In the genomic region with DNA sequence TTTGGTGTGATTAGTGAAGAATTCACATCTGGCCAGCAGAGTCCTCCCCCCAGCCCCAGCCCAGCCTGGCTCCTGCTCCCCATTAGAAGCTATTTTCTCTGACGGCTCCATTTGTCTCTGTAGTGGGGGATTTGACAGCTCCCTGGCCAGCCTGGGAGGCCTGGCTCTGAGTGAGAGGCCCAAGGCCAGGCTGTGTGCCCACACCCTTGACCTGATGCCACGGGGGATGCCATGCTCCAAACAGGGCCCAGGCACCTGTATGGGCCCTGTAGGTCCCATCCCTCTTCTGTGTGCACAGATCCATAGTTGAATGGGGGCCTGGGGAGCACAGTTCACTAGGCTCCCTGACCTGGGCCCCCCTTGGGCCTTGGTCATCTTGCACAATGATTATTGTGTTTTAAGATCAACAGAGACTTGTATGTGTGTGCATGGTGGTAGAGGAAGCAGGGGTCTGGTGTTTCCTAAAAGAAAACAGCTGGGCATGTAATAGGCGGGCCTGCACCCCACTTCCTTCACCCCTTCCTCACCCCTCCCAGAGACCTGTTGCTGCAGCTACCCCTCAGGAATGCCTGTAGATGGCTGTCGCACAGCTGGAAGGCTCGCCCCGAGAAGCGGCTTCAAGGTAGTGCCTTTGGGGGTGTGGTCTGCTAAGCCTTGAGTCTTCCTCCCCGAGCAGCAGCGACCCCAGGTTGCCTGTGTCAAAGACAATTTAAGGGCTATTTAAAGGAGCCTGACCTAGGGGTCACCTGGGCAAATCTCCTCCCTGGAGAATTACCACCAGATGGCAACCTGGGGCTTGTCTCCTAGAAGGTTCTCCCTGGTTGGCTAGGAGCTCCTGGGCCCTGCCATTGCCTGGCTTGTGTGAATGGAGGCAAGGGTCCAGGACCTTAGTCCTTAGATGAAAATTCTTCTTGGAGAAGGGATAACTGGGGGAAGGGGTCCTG, we compare ENCODE assay signal across 13 cellular contexts. TPM values are rescaled to one million over a fixed set of nuclear protein-coding genes. Genes with fewer than 3 reads are reported as not detected.
DNase-seq lines count a peak whose midpoint lies in the region; ATAC-seq and TF ChIP-seq lines count a peak whose summit lies in the region.
"Had no signal": no experiment of that assay in that cellular context is flagged by ENCODE, and none has a peak within 500 bp of the region (broad histone marks: within the 10 kb centered on the region; RNA-seq: fewer than 3 reads in every experiment).

No MANE protein-coding gene starts in this region.

- H3K4me1 Mint-ChIP-seq in mesothelial cell of epicardium, result peaks cover 30% of the 10 kb centered on the region
- H3K4me1 Mint-ChIP-seq: activated CD8-positive, alpha-beta memory T cell treated with anti-CD3 and anti-CD28 coated beads, Interleukin-2, amount 10 ng/mL, durations not matched to agents 7 days and 5 days had no signal

- DNase-seq in COR-L47 (lab: John Stamatoyannopoulos, UW) (peak; percentile 44), HT-29 (ENCODE audit: low spot score) (peak; percentile 46), iPS-NIHi11 (ENCODE audit: low spot score) (peak; percentile 79), mesothelial cell of epicardium (ENCODE audit: low spot score in 2 of 2, unreplicated experiment in 2 of 2) (no peak)
- DNase-seq: activated CD8-positive, alpha-beta memory T cell treated with anti-CD3 and anti-CD28 coated beads, Interleukin-2, amount 10 ng/mL, durations not matched to agents 7 days and 5 days; gastrocnemius medialis; GF-D8; Right ventricle myocardium superior had no signal

- H3K36me3 Mint-ChIP-seq in mesothelial cell of epicardium, result no peaks in the 10 kb centered on the region
- H3K36me3 Mint-ChIP-seq: activated CD8-positive, alpha-beta memory T cell treated with anti-CD3 and anti-CD28 coated beads, Interleukin-2, amount 10 ng/mL, durations not matched to agents 7 days and 5 days had no signal

- no peak overlapping the region for H3K27ac Mint-ChIP-seq in mesothelial cell of epicardium
- H3K27ac Mint-ChIP-seq: activated CD8-positive, alpha-beta memory T cell treated with anti-CD3 and anti-CD28 coated beads, Interleukin-2, amount 10 ng/mL, durations not matched to agents 7 days and 5 days had no signal

- H3K27me3 Mint-ChIP-seq in mesothelial cell of epicardium (ENCODE audit: low read depth), result peaks cover 41% of the 10 kb centered on the region

- no peak overlapping the region for H3K4me3 Mint-ChIP-seq in mesothelial cell of epicardium
- H3K4me3 Mint-ChIP-seq: activated CD8-positive, alpha-beta memory T cell treated with anti-CD3 and anti-CD28 coated beads, Interleukin-2, amount 10 ng/mL, durations not matched to agents 7 days and 5 days had no signal

- no peak for TF ChIP-seq CTCF in mesothelial cell of epicardium (IDR thresholded peaks at IDR 0.05; ENCODE audit: unreplicated experiment)

- no peaks in the 10 kb centered on the region for H3K9me3 Mint-ChIP-seq in mesothelial cell of epicardium

- ATAC-seq in SK-N-SH treated with all-trans-retinoic acid at 6 μM for 48 hours (peak; percentile 38; the same call in 1 of the 3 replicates), HG03378 (IDR thresholded peaks at IDR 0.05; ENCODE audit: unreplicated experiment) (no peak), GM18858 (IDR thresholded peaks at IDR 0.05; ENCODE audit: unreplicated experiment) (no peak), HG02852 (IDR thresholded peaks at IDR 0.05; ENCODE audit: unreplicated experiment) (no peak)
- ATAC-seq: activated CD8-positive, alpha-beta memory T cell treated with anti-CD3 and anti-CD28 coated beads, Interleukin-2, amount 10 ng/mL, durations not matched to agents 7 days and 5 days; gastrocnemius medialis had no signal

TF ChIP-seq in SK-N-SH treated with all-trans-retinoic acid at 6 μM for 48 hours, 23 proteins besides CTCF, POLR2A, EP300 and RAD21:
- TF ChIP-seq ZNF8 (CRISPR knock-in tag; IDR thresholded peaks at IDR 0.05) (no peak), RARB (CRISPR knock-in tag; IDR thresholded peaks at IDR 0.05) (no peak), ZNF70 (CRISPR knock-in tag; IDR thresholded peaks at IDR 0.05) (no peak), BACH2 (CRISPR knock-in tag; IDR thresholded peaks at IDR 0.05; ENCODE audit: borderline replicate concordance) (no peak)
- TF ChIP-seq, protein P1, sequence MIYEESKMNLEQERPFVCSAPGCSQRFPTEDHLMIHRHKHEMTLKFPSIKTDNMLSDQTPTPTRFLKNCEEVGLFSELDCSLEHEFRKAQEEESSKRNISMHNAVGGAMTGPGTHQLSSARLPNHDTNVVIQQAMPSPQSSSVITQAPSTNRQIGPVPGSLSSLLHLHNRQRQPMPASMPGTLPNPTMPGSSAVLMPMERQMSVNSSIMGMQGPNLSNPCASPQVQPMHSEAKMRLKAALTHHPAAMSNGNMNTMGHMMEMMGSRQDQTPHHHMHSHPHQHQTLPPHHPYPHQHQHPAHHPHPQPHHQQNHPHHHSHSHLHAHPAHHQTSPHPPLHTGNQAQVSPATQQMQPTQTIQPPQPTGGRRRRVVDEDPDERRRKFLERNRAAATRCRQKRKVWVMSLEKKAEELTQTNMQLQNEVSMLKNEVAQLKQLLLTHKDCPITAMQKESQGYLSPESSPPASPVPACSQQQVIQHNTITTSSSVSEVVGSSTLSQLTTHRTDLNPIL (CRISPR knock-in tag; IDR thresholded peaks at IDR 0.05; ENCODE audit: low read depth), result no peak
- TF ChIP-seq, protein P2, sequence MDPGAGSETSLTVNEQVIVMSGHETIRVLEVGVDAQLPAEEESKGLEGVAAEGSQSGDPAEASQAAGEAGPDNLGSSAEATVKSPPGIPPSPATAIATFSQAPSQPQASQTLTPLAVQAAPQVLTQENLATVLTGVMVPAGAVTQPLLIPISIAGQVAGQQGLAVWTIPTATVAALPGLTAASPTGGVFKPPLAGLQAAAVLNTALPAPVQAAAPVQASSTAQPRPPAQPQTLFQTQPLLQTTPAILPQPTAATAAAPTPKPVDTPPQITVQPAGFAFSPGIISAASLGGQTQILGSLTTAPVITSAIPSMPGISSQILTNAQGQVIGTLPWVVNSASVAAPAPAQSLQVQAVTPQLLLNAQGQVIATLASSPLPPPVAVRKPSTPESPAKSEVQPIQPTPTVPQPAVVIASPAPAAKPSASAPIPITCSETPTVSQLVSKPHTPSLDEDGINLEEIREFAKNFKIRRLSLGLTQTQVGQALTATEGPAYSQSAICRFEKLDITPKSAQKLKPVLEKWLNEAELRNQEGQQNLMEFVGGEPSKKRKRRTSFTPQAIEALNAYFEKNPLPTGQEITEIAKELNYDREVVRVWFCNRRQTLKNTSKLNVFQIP (CRISPR knock-in tag; IDR thresholded peaks at IDR 0.05; ENCODE audit: borderline replicate concordance, low read depth), result no peak

RNA-seq across cellular contexts. Expression of a gene that starts 51.0 kb away (rescaled TPM):
- not detected in 2 replicates for total RNA-seq in HT-29 (2014; rRNA removed; shearing (Covaris generic))
- total RNA-seq in mesothelial cell of epicardium, result not detected in 3 replicates
- total RNA-seq: activated CD8-positive, alpha-beta memory T cell treated with anti-CD3 and anti-CD28 coated beads, Interleukin-2, amount 10 ng/mL, durations not matched to agents 7 days and 5 days; gastrocnemius medialis; Right ventricle myocardium superior; subcutaneous adipose tissue had no signal

Comparison
In these comparisons a context has a peak if more than half of its experiments do, and no peak if none do; other contexts are left out.
1. DNase-seq: peak in COR-L47 (single experiment), HT-29 (single experiment) and iPS-NIHi11 (single experiment); none in mesothelial cell of epicardium (0 of 2).